Comparison of ENCODE assay signal across 8 cellular contexts in the genomic region with DNA sequence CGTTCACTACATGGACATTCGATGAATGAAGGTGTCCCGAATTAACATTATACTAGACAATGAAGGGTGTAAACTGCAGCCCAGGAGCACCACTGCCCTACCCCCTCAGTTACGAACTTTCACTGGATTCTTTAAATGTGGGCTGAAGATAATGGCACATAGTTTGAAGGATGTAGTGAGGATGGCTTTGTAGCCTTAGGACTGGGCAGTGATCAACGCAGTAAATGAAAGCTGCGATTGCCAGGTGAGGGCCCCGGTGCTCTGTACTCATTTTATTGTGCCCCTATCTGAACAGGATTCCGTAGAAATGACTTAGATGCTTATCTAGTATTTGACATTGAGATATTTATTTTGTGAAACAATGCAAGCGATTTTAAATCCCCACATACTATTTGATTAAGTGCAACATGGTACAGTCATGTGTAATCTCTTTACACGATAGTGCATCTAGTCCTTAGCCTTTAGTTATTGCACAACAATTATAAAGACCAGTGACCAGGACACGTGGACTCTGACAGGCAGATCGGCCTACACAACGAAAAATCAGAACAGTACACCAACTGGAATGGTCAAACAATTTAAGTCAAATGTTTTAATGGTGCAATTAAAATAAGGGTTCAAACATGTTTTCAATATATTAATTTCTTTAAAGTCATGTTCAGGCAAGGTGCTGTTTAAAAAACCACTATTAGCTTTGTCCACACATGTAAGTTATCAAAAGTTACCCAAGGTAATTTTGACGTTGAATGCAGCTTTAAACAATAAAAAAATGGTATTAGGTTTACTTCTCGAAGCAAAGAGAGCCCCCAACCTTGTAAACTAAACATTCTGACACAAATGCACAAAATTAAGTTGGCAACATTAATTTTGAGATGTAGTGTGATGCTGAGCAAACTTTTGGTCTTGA. TPM values are rescaled to one million over a fixed set of nuclear protein-coding genes. Genes with fewer than 3 reads are reported as not detected.
DNase-seq lines count a peak whose midpoint lies in the region; ATAC-seq and TF ChIP-seq lines count a peak whose summit lies in the region.

No MANE protein-coding gene starts in this region.

- peak overlapping the region in 2 of 5 donors; percentile 88 to 92 for H3K9ac ChIP-seq in subcutaneous abdominal adipose tissue (ENCODE audit: low read length in 5 of 5)

- H3K9me3 ChIP-seq in heart left ventricle (no peaks in the 10 kb centered on the region), subcutaneous abdominal adipose tissue (ENCODE audit: control insufficient read depth in 5 of 5, low read length in 5 of 5) (no peaks in the 10 kb centered on the region)

- TF ChIP-seq CTCF in heart left ventricle (IDR thresholded peaks at IDR 0.05) (no peak), RWPE1 (conservative IDR thresholded peaks at IDR 0.05; ENCODE audit: low read depth) (no peak), fibroblast of the aortic adventitia (IDR thresholded peaks at IDR 0.05; ENCODE audit: insufficient read depth, low read length) (no peak)

- H3K27me3 ChIP-seq in heart left ventricle (no peaks in the 10 kb centered on the region), subcutaneous abdominal adipose tissue (ENCODE audit: control insufficient read depth in 5 of 5, insufficient read depth in 4 of 5, low read length in 5 of 5) (no peaks in the 10 kb centered on the region)

- CTCF ChIA-PET in RWPE1 (lab: Yijun Ruan, JAX): interaction anchor here (0.5 to 3.4 kb wide), 4 partner anchors 132 to 1051 kb away, joined by 3 to 13 read pairs (median 6); no protein-coding TSS in a partner anchor

- H3K4me1 ChIP-seq in heart left ventricle: peaks cover 3 to 55% (median 43%) of the 10 kb centered on the region in 12 donors
- peaks cover 0 to 37% (median 26%) of the 10 kb centered on the region in 5 donors for H3K4me1 ChIP-seq in subcutaneous abdominal adipose tissue (ENCODE audit: control insufficient read depth in 5 of 5, insufficient read depth in 5 of 5, low read length in 5 of 5)

- H3K36me3 ChIP-seq in heart left ventricle (peaks cover 0 to 34% (median 17%) of the 10 kb centered on the region in 9 donors), subcutaneous abdominal adipose tissue (ENCODE audit: control insufficient read depth in 5 of 5, insufficient read depth in 5 of 5, low read length in 5 of 5) (peaks cover under 1 to 15% (median 4%) of the 10 kb centered on the region in 5 donors)

- no peak for ATAC-seq in heart left ventricle
- no peak for ATAC-seq in Right ventricle myocardium inferior
- no peak for ATAC-seq in GM18909 (IDR thresholded peaks at IDR 0.05; ENCODE audit: poor library complexity, unreplicated experiment)

- peak overlapping the region; percentile 58 to 97 (median 82) for H3K4me3 ChIP-seq in heart left ventricle
- H3K4me3 ChIP-seq in fibroblast of the aortic adventitia (ENCODE audit: low read depth, low read length): peak overlapping the region; percentile 87
- H3K4me3 ChIP-seq in subcutaneous abdominal adipose tissue (ENCODE audit: low read depth in 1 of 5, low read length in 5 of 5): peak overlapping the region; percentile 84 to 96 (median 88)

- H3K27ac ChIP-seq in heart left ventricle (peak overlapping the region; percentile 90 to 100 (median 97)), RWPE1 (peak overlapping the region; percentile 99), subcutaneous abdominal adipose tissue (ENCODE audit: low read depth, low read length) (peak overlapping the region; percentile 83)

- DNase-seq in heart left ventricle (no peak), Right ventricle myocardium inferior (ENCODE audit: missing footprints) (no peak), RWPE1 (ENCODE audit: low spot score) (peak; percentile 35), fibroblast of the aortic adventitia (ENCODE audit: low read depth) (peak; percentile 68), NCI-H1930 (lab: John Stamatoyannopoulos, UW) (no peak), DMS79 (lab: John Stamatoyannopoulos, UW) (no peak)

- WGBS in heart left ventricle, 4 donors: 26 to 34% (median 28%) methylated on average over 15 of the region's 15 CpGs

- intact Hi-C loops in heart left ventricle (cut with DNase I) (loop anchor here in 9 of 10 donors (1.0 to 5.0 kb wide), 9 partner anchors 43 to 135 kb away; a partner anchor contains a TSS), Right ventricle myocardium inferior (cut with DNase I) (loop anchor here (1.0 to 2.0 kb wide), 2 partner anchors 135 to 359 kb away; a partner anchor contains a TSS)

- POLR2A ChIA-PET in RWPE1 (lab: Yijun Ruan, JAX; ENCODE audit: low non-redundant PET): no interaction called here

- no peak for TF ChIP-seq POLR2A in heart left ventricle (IDR thresholded peaks at IDR 0.05)

RNA-seq across cellular contexts. Expression of a gene that starts 17.4 kb away (rescaled TPM):
- 10 to 100 TPM in 4 of 9 donors, 1 to 10 TPM in 5; 5.1 to 18.7 (median 9.1) TPM for total RNA-seq in heart left ventricle
- 1 to 10 TPM; 1.5 to 4.7 TPM for polyA plus RNA-seq in heart left ventricle
- 7.1 TPM for total RNA-seq in Right ventricle myocardium inferior
- 11.6 and 13.3 TPM in 2 replicates for total RNA-seq in fibroblast of the aortic adventitia (ENCODE audit: low replicate concordance)

Comparison
In these comparisons a context has a peak if more than half of its experiments do, and no peak if none do; other contexts are left out.
1. DNase-seq: peak in RWPE1 (single experiment) and fibroblast of the aortic adventitia (single experiment); none in heart left ventricle (0 of 5), Right ventricle myocardium inferior (single experiment), NCI-H1930 (0 of 2) and DMS79 (single experiment).
2. Peak in every context shown above with its lines, with median percentiles within 50 percentile points of each other: H3K27ac ChIP-seq and H3K4me3 ChIP-seq.